Comparison of ENCODE assay signal across 10 cellular contexts in the genomic region with DNA sequence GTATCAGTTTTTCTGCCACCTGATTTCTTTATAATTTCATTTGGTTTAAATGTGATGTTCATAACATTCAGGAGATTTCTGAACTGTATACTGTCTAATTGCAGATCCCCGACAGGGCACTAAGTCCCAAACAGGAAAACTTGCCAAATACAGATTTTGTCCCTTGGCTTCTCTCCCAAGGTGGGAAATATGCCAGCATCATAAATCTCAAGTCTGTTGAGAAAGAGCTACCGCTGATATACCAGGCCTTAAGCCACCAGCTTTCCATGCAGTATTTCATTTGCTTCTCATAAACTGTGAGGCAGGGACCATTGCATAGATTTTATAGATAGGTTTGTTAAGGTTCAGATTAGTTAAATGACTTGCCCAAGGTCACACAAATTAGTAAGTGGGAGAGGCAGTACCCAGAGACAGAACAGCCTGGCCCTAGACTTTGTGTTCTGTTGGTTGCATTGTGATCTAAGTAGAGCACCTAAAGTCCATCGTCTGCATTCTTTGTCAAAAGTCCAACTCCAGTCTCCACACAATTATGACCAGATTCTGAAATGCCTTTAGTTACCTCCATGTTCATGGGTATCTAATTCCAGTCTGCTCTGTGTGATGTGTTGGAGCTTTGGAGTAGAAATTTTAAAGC. TPM values are rescaled to one million over a fixed set of nuclear protein-coding genes. Genes with fewer than 3 reads are reported as not detected.
DNase-seq lines count a peak whose midpoint lies in the region; ATAC-seq and TF ChIP-seq lines count a peak whose summit lies in the region.
"Had no signal": no experiment of that assay in that cellular context is flagged by ENCODE, and none has a peak within 500 bp of the region (broad histone marks: within the 10 kb centered on the region; RNA-seq: fewer than 3 reads in every experiment).

No MANE protein-coding gene starts in this region.

- H3K9me2 ChIP-seq in SK-N-SH, result no peaks in the 10 kb centered on the region

- H3K4me2 ChIP-seq in SK-N-SH (no peak overlapping the region), skeletal muscle satellite cell (ENCODE audit: low read length) (peak overlapping the region; percentile 9)

- H3K36me3 ChIP-seq in SK-N-SH (replicated peaks in 1 of 2; ENCODE audit: control insufficient read depth in 1 of 2, insufficient read depth in 2 of 2, low read length in 1 of 2), result peaks cover 3 to 7% of the 10 kb centered on the region in 2 experiments
- H3K36me3 ChIP-seq in left ventricle myocardium inferior, result peaks cover 10% of the 10 kb centered on the region
- H3K36me3 ChIP-seq in skeletal muscle satellite cell (ENCODE audit: insufficient read depth, low read length), result peaks cover under 1% of the 10 kb centered on the region

- CTCF ChIA-PET in SK-N-SH (lab: Yijun Ruan, JAX), result interaction anchor here (1.0 to 1.3 kb wide), 2 partner anchors 11 to 305 kb away, joined by 3 read pairs; no protein-coding TSS in a partner anchor

- H3K4me3 ChIP-seq in SK-N-SH (ENCODE audit: low read depth in 2 of 2, low read length in 1 of 2) (no peak overlapping the region), left ventricle myocardium inferior (no peak overlapping the region), skeletal muscle satellite cell (ENCODE audit: low read length) (no peak overlapping the region)

- H3K27ac ChIP-seq in SK-N-SH (ENCODE audit: low read depth in 2 of 2, low read length in 1 of 2) (peak overlapping the region; percentile 81 to 83), left ventricle myocardium inferior (replicated peaks) (peak overlapping the region; percentile 58)

- ATAC-seq in GM18520 (IDR thresholded peaks at IDR 0.05; ENCODE audit: unreplicated experiment) (no peak), GM21619 (IDR thresholded peaks at IDR 0.05; ENCODE audit: unreplicated experiment) (no peak)
- ATAC-seq: WTC11 had no signal

- no peak for TF ChIP-seq RAD21 in SK-N-SH (IDR thresholded peaks at IDR 0.05; ENCODE audit: low read length)

- H3F3A ChIP-seq in SK-N-SH (replicated peaks; ENCODE audit: insufficient read depth), result peaks cover 12% of the 10 kb centered on the region

- H3K4me1 ChIP-seq in SK-N-SH (ENCODE audit: control insufficient read depth in 1 of 2, insufficient read depth in 2 of 2, low read depth in 1 of 2, low read length in 1 of 2) (peaks cover 0 to 24% of the 10 kb centered on the region in 2 experiments; a peak in 2 of 4 replicates), left ventricle myocardium inferior (peaks cover 47% of the 10 kb centered on the region), skeletal muscle satellite cell (ENCODE audit: control insufficient read depth, insufficient read depth, low read length) (peaks cover 20% of the 10 kb centered on the region)

- DNase-seq in GF-D8 (lab: John Stamatoyannopoulos, UW) (peak; percentile 36), SK-N-SH (no peak), left ventricle myocardium inferior (no peak), epidermal melanocyte (ENCODE audit: insufficient read length, low spot score) (no peak)
- DNase-seq in stimulated activated CD4-positive, alpha-beta T cell treated with anti-CD3 and anti-CD28 coated beads, Interleukin-4, amount 100 ng/mL, for 4 hours, result no peak

- H3K9me3 ChIP-seq in SK-N-SH, result no peaks in the 10 kb centered on the region
- no peaks in the 10 kb centered on the region for H3K9me3 ChIP-seq in left ventricle myocardium inferior (replicated peaks)
- H3K9me3 ChIP-seq in skeletal muscle satellite cell (replicated peaks; ENCODE audit: low read length), result no peaks in the 10 kb centered on the region

- H4K20me1 ChIP-seq in SK-N-SH (ENCODE audit: insufficient read depth), result no peaks in the 10 kb centered on the region

- peaks cover 6% of the 10 kb centered on the region; the same call in 1 of the 2 replicates for H3K79me2 ChIP-seq in SK-N-SH (ENCODE audit: insufficient read depth)

- H3K27me3 ChIP-seq in SK-N-SH (ENCODE audit: insufficient read depth), result no peaks in the 10 kb centered on the region
- H3K27me3 ChIP-seq in left ventricle myocardium inferior (ENCODE audit: low read depth), result no peaks in the 10 kb centered on the region
- H3K27me3 ChIP-seq in skeletal muscle satellite cell (ENCODE audit: control insufficient read depth, insufficient read depth, low read length), result no peaks in the 10 kb centered on the region

- WGBS in SK-N-SH (ENCODE audit: low lambda C conversion rate), result 34% methylated on average over 3 of the region's 3 CpGs

- POLR2A ChIA-PET in SK-N-SH (lab: Yijun Ruan, JAX), result no interaction called here

- intact Hi-C loops in left ventricle myocardium inferior (cut with micrococcal nuclease), result no loop called here

- H2AFZ ChIP-seq in SK-N-SH (ENCODE audit: low read depth), result no peak overlapping the region

- TF ChIP-seq EP300 in SK-N-SH (IDR thresholded peaks at IDR 0.05; ENCODE audit: borderline replicate concordance in 1 of 2, low read depth in 1 of 2, low read length in 1 of 2), result peak in 1 of 2 experiments; percentile 41; a peak in 1 of 4 replicates

- no peak overlapping the region for H3K9ac ChIP-seq in SK-N-SH
- H3K9ac ChIP-seq in skeletal muscle satellite cell (ENCODE audit: low read depth, low read length), result peak overlapping the region; percentile 29

- TF ChIP-seq CTCF in SK-N-SH (IDR thresholded peaks at IDR 0.05) (no peak), left ventricle myocardium inferior (IDR thresholded peaks at IDR 0.05; ENCODE audit: borderline replicate concordance) (no peak)

TF ChIP-seq in SK-N-SH, 30 proteins besides CTCF, POLR2A, EP300 and RAD21 (continues in another document):
- TF ChIP-seq, protein P1, sequence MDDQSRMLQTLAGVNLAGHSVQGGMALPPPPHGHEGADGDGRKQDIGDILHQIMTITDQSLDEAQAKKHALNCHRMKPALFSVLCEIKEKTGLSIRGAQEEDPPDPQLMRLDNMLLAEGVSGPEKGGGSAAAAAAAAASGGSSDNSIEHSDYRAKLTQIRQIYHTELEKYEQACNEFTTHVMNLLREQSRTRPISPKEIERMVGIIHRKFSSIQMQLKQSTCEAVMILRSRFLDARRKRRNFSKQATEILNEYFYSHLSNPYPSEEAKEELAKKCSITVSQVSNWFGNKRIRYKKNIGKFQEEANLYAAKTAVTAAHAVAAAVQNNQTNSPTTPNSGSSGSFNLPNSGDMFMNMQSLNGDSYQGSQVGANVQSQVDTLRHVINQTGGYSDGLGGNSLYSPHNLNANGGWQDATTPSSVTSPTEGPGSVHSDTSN (IDR thresholded peaks at IDR 0.05), result peak; percentile 81
- TF ChIP-seq GATA2 (CRISPR knock-in tag; IDR thresholded peaks at IDR 0.05), result no peak
- no peak for TF ChIP-seq MEF2A (IDR thresholded peaks at IDR 0.05; ENCODE audit: borderline replicate concordance, low read depth)
- TF ChIP-seq, protein P2, sequence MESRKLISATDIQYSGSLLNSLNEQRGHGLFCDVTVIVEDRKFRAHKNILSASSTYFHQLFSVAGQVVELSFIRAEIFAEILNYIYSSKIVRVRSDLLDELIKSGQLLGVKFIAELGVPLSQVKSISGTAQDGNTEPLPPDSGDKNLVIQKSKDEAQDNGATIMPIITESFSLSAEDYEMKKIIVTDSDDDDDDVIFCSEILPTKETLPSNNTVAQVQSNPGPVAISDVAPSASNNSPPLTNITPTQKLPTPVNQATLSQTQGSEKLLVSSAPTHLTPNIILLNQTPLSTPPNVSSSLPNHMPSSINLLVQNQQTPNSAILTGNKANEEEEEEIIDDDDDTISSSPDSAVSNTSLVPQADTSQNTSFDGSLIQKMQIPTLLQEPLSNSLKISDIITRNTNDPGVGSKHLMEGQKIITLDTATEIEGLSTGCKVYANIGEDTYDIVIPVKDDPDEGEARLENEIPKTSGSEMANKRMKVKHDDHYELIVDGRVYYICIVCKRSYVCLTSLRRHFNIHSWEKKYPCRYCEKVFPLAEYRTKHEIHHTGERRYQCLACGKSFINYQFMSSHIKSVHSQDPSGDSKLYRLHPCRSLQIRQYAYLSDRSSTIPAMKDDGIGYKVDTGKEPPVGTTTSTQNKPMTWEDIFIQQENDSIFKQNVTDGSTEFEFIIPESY (IDR thresholded peaks at IDR 0.05; ENCODE audit: borderline replicate concordance, low read depth), result no peak
- peak; percentile 82 for TF ChIP-seq NFIC (IDR thresholded peaks at IDR 0.05; ENCODE audit: borderline replicate concordance)
- no peak for TF ChIP-seq NRF1 (IDR thresholded peaks at IDR 0.05; ENCODE audit: low read depth, low read length)
- TF ChIP-seq, protein P3, sequence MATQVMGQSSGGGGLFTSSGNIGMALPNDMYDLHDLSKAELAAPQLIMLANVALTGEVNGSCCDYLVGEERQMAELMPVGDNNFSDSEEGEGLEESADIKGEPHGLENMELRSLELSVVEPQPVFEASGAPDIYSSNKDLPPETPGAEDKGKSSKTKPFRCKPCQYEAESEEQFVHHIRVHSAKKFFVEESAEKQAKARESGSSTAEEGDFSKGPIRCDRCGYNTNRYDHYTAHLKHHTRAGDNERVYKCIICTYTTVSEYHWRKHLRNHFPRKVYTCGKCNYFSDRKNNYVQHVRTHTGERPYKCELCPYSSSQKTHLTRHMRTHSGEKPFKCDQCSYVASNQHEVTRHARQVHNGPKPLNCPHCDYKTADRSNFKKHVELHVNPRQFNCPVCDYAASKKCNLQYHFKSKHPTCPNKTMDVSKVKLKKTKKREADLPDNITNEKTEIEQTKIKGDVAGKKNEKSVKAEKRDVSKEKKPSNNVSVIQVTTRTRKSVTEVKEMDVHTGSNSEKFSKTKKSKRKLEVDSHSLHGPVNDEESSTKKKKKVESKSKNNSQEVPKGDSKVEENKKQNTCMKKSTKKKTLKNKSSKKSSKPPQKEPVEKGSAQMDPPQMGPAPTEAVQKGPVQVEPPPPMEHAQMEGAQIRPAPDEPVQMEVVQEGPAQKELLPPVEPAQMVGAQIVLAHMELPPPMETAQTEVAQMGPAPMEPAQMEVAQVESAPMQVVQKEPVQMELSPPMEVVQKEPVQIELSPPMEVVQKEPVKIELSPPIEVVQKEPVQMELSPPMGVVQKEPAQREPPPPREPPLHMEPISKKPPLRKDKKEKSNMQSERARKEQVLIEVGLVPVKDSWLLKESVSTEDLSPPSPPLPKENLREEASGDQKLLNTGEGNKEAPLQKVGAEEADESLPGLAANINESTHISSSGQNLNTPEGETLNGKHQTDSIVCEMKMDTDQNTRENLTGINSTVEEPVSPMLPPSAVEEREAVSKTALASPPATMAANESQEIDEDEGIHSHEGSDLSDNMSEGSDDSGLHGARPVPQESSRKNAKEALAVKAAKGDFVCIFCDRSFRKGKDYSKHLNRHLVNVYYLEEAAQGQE (IDR thresholded peaks at IDR 0.05; ENCODE audit: low read depth, low read length), result no peak

RNA-seq across cellular contexts. Expression of a gene that starts 16.2 kb away (rescaled TPM):
- polyA plus RNA-seq in SK-N-SH (2012; rRNA removed), result not detected in 2 replicates
- not detected in 2 replicates for polyA plus RNA-seq in SK-N-SH (2012; cell fraction: cytosol; rRNA removed)
- polyA plus RNA-seq in SK-N-SH (2012; cell fraction: nucleus; rRNA removed), result 0.08 and 0.27 TPM in 2 replicates
- 0.58 TPM for total RNA-seq in left ventricle myocardium inferior
- 1.5 TPM in 1 of 2 replicates, not detected in the other for total RNA-seq in skeletal muscle satellite cell (2012; rRNA removed)
- total RNA-seq: Daoy had no signal
